In the genomic region with DNA sequence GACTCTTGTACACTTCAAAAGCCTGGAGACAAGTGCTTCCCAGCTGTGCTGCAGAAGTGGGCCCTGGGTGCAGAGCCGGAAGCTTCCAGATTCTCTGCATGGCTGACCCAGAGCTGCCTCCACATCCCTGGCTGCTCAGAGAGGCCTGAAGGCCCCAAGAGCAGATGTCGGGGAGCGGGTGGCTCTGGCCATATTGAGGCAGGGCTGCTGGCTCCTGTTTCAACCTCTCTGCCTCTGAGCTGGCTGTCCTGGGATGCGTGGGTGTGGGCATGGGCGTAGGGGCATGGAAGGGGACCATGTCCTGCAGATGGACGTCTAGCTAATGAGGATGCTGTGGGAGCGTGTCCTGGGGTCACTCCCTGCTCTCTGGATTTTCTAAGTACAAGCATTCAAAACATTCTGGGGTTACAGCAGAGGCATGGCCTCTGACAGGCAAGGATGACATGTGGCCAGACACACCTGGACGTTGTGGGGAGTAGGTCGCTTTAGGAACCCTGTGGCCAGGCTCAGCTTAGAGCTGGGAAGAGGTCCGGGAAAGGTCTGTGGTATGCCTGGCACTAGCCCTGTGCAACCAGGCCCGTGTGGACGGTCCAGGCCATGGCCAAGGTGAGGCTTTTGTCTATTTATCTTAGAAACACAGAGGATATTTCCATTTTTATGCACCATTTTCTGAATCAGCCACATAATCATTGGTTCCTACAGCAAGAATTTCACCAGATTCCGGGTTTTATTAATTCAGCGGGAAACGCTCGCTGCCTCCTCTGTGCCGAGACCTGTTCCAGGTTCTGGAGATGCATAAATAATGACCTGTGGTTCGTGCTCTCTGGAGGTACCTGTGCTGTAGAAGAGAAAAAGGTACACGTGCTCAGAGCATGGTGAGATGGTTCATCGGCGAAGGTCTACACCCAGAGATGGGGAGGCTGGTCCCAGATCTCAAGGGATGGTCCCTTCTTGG, we compare ENCODE assay signal across 20 cellular contexts.
"Had no signal": no experiment of that assay in that cellular context is flagged by ENCODE, and none has a peak within 500 bp of the region (broad histone marks: within the 10 kb centered on the region; RNA-seq: fewer than 3 reads in every experiment).

No MANE protein-coding gene starts in this region.

- H3K27me3 Mint-ChIP-seq: dendritic cell treated with granulocyte-macrophage colony-stimulating factor and Interleukin-4, amounts not matched to agents 40 ng/mL and 50 ng/mL, for 4 days; effector memory CD8-positive, alpha-beta T cell; stimulated activated naive B cell treated with anti-CD40 and anti-IgM and Interleukin-4, amounts not matched to agents 10 μg/mL and 1 μg/mL and 100 μg/mL, for 72 hours; stimulated activated naive CD8-positive, alpha-beta T cell treated with anti-CD3 and anti-CD28 coated beads, Interleukin-15, amount 100 ng/mL, for 72 hours had no signal

- H3K36me3 Mint-ChIP-seq: naive B cell; stimulated activated naive B cell treated with anti-CD40 and anti-IgM and Interleukin-4, amounts not matched to agents 10 μg/mL and 1 μg/mL and 100 μg/mL, for 72 hours had no signal

- H3K4me1 Mint-ChIP-seq: naive B cell; stimulated activated naive B cell treated with anti-CD40 and anti-IgM and Interleukin-4, amounts not matched to agents 10 μg/mL and 1 μg/mL and 100 μg/mL, for 72 hours; stimulated activated naive CD8-positive, alpha-beta T cell treated with anti-CD3 and anti-CD28 coated beads, Interleukin-15, amount 100 ng/mL, for 72 hours had no signal

- H3K4me1 ChIP-seq: esophagus squamous epithelium, gastroesophageal sphincter, left ventricle myocardium inferior, right atrium auricular region, transverse colon had no signal

- ATAC-seq: effector memory CD8-positive, alpha-beta T cell; stimulated activated naive B cell treated with anti-CD40 and anti-IgM and Interleukin-4, amounts not matched to agents 10 μg/mL and 1 μg/mL and 100 μg/mL, for 72 hours had no signal

- DNase-seq: effector memory CD8-positive, alpha-beta T cell; esophagus squamous epithelium; foreskin fibroblast; glutamatergic neuron; left ventricle myocardium inferior; mesenchymal stem cell; naive B cell; stimulated activated CD4-positive, alpha-beta T cell treated with anti-CD3 and anti-CD28 coated beads, Interleukin-2, amount 100 ng/mL, for 24 hours; stimulated activated CD4-positive, alpha-beta T cell treated with anti-CD3 and anti-CD28 coated beads, Interleukin-4, amount 100 ng/mL, for 4 hours; stimulated activated naive B cell treated with anti-CD40 and anti-IgM and Interleukin-4, amounts not matched to agents 10 μg/mL and 1 μg/mL and 100 μg/mL, for 72 hours; stimulated activated naive CD8-positive, alpha-beta T cell treated with anti-CD3 and anti-CD28 coated beads, Interleukin-15, amount 100 ng/mL, for 72 hours; transverse colon had no signal

- H3K36me3 ChIP-seq: esophagus squamous epithelium, gastroesophageal sphincter, left ventricle myocardium inferior, neutrophil, right atrium auricular region, thoracic aorta, transverse colon had no signal

- H3K27me3 ChIP-seq: esophagus squamous epithelium, neutrophil, right atrium auricular region, transverse colon had no signal

- H3K4me3 ChIP-seq: esophagus squamous epithelium, gastroesophageal sphincter, left ventricle myocardium inferior, lung, right atrium auricular region, thoracic aorta, transverse colon had no signal

- H3K27ac Mint-ChIP-seq: dendritic cell treated with granulocyte-macrophage colony-stimulating factor and Interleukin-4, amounts not matched to agents 40 ng/mL and 50 ng/mL, for 4 days; effector memory CD8-positive, alpha-beta T cell; naive B cell; nephron; stimulated activated naive B cell treated with anti-CD40 and anti-IgM and Interleukin-4, amounts not matched to agents 10 μg/mL and 1 μg/mL and 100 μg/mL, for 72 hours; stimulated activated naive CD8-positive, alpha-beta T cell treated with anti-CD3 and anti-CD28 coated beads, Interleukin-15, amount 100 ng/mL, for 72 hours had no signal

- H3K9me3 Mint-ChIP-seq: dendritic cell treated with granulocyte-macrophage colony-stimulating factor and Interleukin-4, amounts not matched to agents 40 ng/mL and 50 ng/mL, for 4 days; effector memory CD8-positive, alpha-beta T cell had no signal

- H3K9me3 ChIP-seq: esophagus squamous epithelium, gastroesophageal sphincter, neutrophil, right atrium auricular region, thoracic aorta, transverse colon had no signal

- H3K27ac ChIP-seq: epithelial cell of prostate, esophagus squamous epithelium, gastroesophageal sphincter, left ventricle myocardium inferior, neutrophil, right atrium auricular region, thoracic aorta, transverse colon had no signal

- H3K4me3 Mint-ChIP-seq: dendritic cell treated with granulocyte-macrophage colony-stimulating factor and Interleukin-4, amounts not matched to agents 40 ng/mL and 50 ng/mL, for 4 days; effector memory CD8-positive, alpha-beta T cell; naive B cell; nephron; stimulated activated naive B cell treated with anti-CD40 and anti-IgM and Interleukin-4, amounts not matched to agents 10 μg/mL and 1 μg/mL and 100 μg/mL, for 72 hours; stimulated activated naive CD8-positive, alpha-beta T cell treated with anti-CD3 and anti-CD28 coated beads, Interleukin-15, amount 100 ng/mL, for 72 hours had no signal
